4 cellular contexts compared by ENCODE assay signal in the genomic region with DNA sequence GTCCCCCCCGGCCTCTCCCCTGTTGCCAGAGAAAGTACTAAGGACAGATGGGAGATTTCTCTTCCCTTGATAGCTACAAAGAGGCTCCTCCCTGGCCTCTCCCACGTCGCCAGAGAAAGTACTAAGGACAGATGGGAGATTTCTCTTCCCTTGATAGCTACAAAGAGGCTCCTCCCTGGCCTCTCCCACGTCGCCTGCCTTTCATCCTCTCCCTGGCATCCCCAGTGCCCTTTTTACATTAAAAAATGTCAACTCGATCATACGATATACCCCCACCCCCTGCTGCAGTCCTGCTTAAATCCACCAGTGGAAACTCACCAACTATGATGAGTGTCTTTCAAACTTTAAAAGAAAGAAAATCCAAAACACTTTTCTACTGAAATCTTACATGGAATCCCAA. TPM values are rescaled to one million over a fixed set of nuclear protein-coding genes. Genes with fewer than 3 reads are reported as not detected.
"Had no signal": no experiment of that assay in that cellular context is flagged by ENCODE, and none has a peak within 500 bp of the region (broad histone marks: within the 10 kb centered on the region; RNA-seq: fewer than 3 reads in every experiment).

No MANE protein-coding gene starts in this region.

RNA-seq across cellular contexts. Expression of a gene that starts 34.5 kb away (rescaled TPM):
- total RNA-seq: activated B cell treated with CpG ODN at 0.5 μM for 24 hours, astrocyte, RPMI7951, T-helper 17 cell had no signal
